Comparison of ENCODE assay signal across 1 cellular context in genomic region chr4:3753711-3754412, GRCh38.
TF ChIP-seq lines count a peak whose summit lies in the region.

No MANE protein-coding gene starts in this region.

TF ChIP-seq in HepG2, 621 proteins besides CTCF, POLR2A, EP300 and RAD21:
- TF ChIP-seq ZNF761 (CRISPR knock-in tag; conservative IDR thresholded peaks at IDR 0.05), result no peak
- TF ChIP-seq SOX6 (IDR thresholded peaks at IDR 0.05), result no peak
- peak; percentile 43; the same call in 1 of the 2 replicates for TF ChIP-seq SOX6 (CRISPR knock-in tag; IDR thresholded peaks at IDR 0.05)
- no peak for TF ChIP-seq ZSCAN21 (CRISPR knock-in tag; IDR thresholded peaks at IDR 0.05; ENCODE audit: borderline replicate concordance)
- TF ChIP-seq NFYB (CRISPR knock-in tag; IDR thresholded peaks at IDR 0.05), result no peak
- no peak for TF ChIP-seq ZNF816 (CRISPR knock-in tag; IDR thresholded peaks at IDR 0.05; ENCODE audit: borderline replicate concordance)
- TF ChIP-seq SOX13 (IDR thresholded peaks at IDR 0.05), result no peak
- TF ChIP-seq SOX13 (CRISPR knock-in tag; conservative IDR thresholded peaks at IDR 0.05 in 1 of 2, IDR thresholded peaks at IDR 0.05 in 1 of 2), result peak in 1 of 2 experiments; percentile 66; a peak in 1 of 4 replicates
- no peak for TF ChIP-seq TARDBP (CRISPR knock-in tag; IDR thresholded peaks at IDR 0.05)
- TF ChIP-seq ARNT2 (CRISPR knock-in tag; IDR thresholded peaks at IDR 0.05; ENCODE audit: low read depth), result no peak
- TF ChIP-seq ZKSCAN1 (IDR thresholded peaks at IDR 0.05; ENCODE audit: low read length), result no peak
- no peak for TF ChIP-seq ZNF17 (CRISPR knock-in tag; IDR thresholded peaks at IDR 0.05)
- no peak for TF ChIP-seq CEBPZ (IDR thresholded peaks at IDR 0.05; ENCODE audit: low read length)
- TF ChIP-seq EHMT2 (IDR thresholded peaks at IDR 0.05; ENCODE audit: borderline replicate concordance, low read depth, low read length), result no peak
- no peak for TF ChIP-seq TEF (CRISPR knock-in tag; IDR thresholded peaks at IDR 0.05)
- TF ChIP-seq DPF2 (CRISPR knock-in tag; IDR thresholded peaks at IDR 0.05; ENCODE audit: borderline replicate concordance, low read depth), result no peak
- no peak for TF ChIP-seq CHD4 (IDR thresholded peaks at IDR 0.05; ENCODE audit: borderline replicate concordance, low read length)
- TF ChIP-seq, protein P1, sequence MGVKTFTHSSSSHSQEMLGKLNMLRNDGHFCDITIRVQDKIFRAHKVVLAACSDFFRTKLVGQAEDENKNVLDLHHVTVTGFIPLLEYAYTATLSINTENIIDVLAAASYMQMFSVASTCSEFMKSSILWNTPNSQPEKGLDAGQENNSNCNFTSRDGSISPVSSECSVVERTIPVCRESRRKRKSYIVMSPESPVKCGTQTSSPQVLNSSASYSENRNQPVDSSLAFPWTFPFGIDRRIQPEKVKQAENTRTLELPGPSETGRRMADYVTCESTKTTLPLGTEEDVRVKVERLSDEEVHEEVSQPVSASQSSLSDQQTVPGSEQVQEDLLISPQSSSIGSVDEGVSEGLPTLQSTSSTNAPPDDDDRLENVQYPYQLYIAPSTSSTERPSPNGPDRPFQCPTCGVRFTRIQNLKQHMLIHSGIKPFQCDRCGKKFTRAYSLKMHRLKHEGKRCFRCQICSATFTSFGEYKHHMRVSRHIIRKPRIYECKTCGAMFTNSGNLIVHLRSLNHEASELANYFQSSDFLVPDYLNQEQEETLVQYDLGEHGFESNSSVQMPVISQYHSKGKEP (CRISPR knock-in tag; IDR thresholded peaks at IDR 0.05), result no peak
- TF ChIP-seq ZNF20 (CRISPR knock-in tag; IDR thresholded peaks at IDR 0.05), result no peak
